Comparison of ENCODE assay signal across 22 cellular contexts in genomic region chr19:12884202-12884601, GRCh38. TPM values are rescaled to one million over a fixed set of nuclear protein-coding genes. Genes with fewer than 3 reads are reported as not detected.
DNase-seq lines count a peak whose midpoint lies in the region; ATAC-seq and FAIRE-seq lines count a peak whose summit lies in the region.
"Had no signal": no experiment of that assay in that cellular context is flagged by ENCODE, and none has a peak within 500 bp of the region (broad histone marks: within the 10 kb centered on the region; RNA-seq: fewer than 3 reads in every experiment).

No MANE protein-coding gene starts in this region.

- no CpG with 5 or more reads among the region's 3 CpGs for WGBS in trophoblast cell (ENCODE audit: extremely low coverage, insufficient coverage, insufficient read length)

- no peak overlapping the region for H2BK120ac ChIP-seq in trophoblast cell (ENCODE audit: insufficient read depth, low read length, poor library complexity)

- H3K9ac ChIP-seq in iPS-15b (ENCODE audit: low read depth, low read length), result peak overlapping the region; percentile 41
- H3K9ac ChIP-seq in trophoblast cell (ENCODE audit: low read length), result no peak overlapping the region

- no peak overlapping the region for H2BK12ac ChIP-seq in trophoblast cell (ENCODE audit: low read length)

- no peak for DNase-seq in activated naive CD4-positive, alpha-beta T cell treated with anti-CD3 and anti-CD28 coated beads for 36 hours
- no peak for DNase-seq in activated naive CD4-positive, alpha-beta T cell treated with Interleukin-2 at 50 U/mL for 16 hours
- DNase-seq in T-cell (no peak), RCC 7860 (ENCODE audit: low spot score) (no peak), trophoblast cell (no peak)
- DNase-seq in stimulated activated effector memory CD8-positive, alpha-beta T cell treated with anti-CD3 and anti-CD28 coated beads, Interleukin-12 subunit alpha, Interleukin-12 subunit beta, amount 100 ng/mL, for 72 hours (ENCODE audit: low spot score in 2 of 2), result no peak
- DNase-seq: activated B cell treated with CpG ODN at 0.5 μM for 24 hours; NCI-H1092 treated with DMSO at 0.1 percent for 48 hours; NCI-H2081 treated with DMSO at 0.1 percent for 48 hours; sigmoid colon; stimulated activated CD4-positive, alpha-beta T cell treated with anti-CD3 and anti-CD28 coated beads, Interleukin-2, amount 100 ng/mL, for 24 hours; T-helper 17 cell; uterus had no signal

- no peaks in the 10 kb centered on the region for H3K36me3 Mint-ChIP-seq in activated naive CD4-positive, alpha-beta T cell treated with anti-CD3 and anti-CD28 coated beads for 36 hours (ENCODE audit: low read depth)
- no peaks in the 10 kb centered on the region for H3K36me3 Mint-ChIP-seq in T-cell
- peaks cover 16% of the 10 kb centered on the region for H3K36me3 Mint-ChIP-seq in stimulated activated effector memory CD8-positive, alpha-beta T cell treated with anti-CD3 and anti-CD28 coated beads, Interleukin-12 subunit alpha, Interleukin-12 subunit beta, amount 100 ng/mL, for 72 hours
- H3K36me3 Mint-ChIP-seq: activated naive CD4-positive, alpha-beta T cell treated with anti-CD3 and anti-CD28 coated beads, Interleukin-2, amount 50 U/mL, for 24 hours had no signal

- intact Hi-C loops in activated naive CD4-positive, alpha-beta T cell treated with anti-CD3 and anti-CD28 coated beads for 36 hours (cut with micrococcal nuclease), result loop anchor here (5.0 kb wide), 1 partner anchor 213 kb away; no protein-coding TSS in a partner anchor

- no peak overlapping the region for H3K14ac ChIP-seq in trophoblast cell (ENCODE audit: low read length)

- no peak overlapping the region for H2AK5ac ChIP-seq in trophoblast cell (ENCODE audit: low read length)

- no peaks in the 10 kb centered on the region for H3K36me3 ChIP-seq in iPS-15b (ENCODE audit: control insufficient read depth, insufficient read depth, low read length)
- no peaks in the 10 kb centered on the region for H3K36me3 ChIP-seq in trophoblast cell (ENCODE audit: control insufficient read depth in 1 of 2, insufficient read depth in 2 of 2, low read length in 2 of 2)
- H3K36me3 ChIP-seq: breast epithelium, sigmoid colon, uterus had no signal

- H4K91ac ChIP-seq in trophoblast cell (ENCODE audit: low read depth, low read length), result no peak overlapping the region

- CTCF ChIA-PET in activated naive CD4-positive, alpha-beta T cell treated with anti-CD3 and anti-CD28 coated beads for 36 hours (lab: Charles Lee), result interaction anchor here (1.0 to 4.2 kb wide), 4 partner anchors 12 to 118 kb away, joined by 3 to 42 read pairs (median 4); no protein-coding TSS in a partner anchor
- CTCF ChIA-PET in T-cell (lab: Charles Lee), result interaction anchor here in 1 of 2 donors (1.2 to 1.6 kb wide), 2 partner anchors 30 to 82 kb away, joined by 4 to 19 read pairs; no protein-coding TSS in a partner anchor

- H3K27me3 Mint-ChIP-seq in activated naive CD4-positive, alpha-beta T cell treated with anti-CD3 and anti-CD28 coated beads for 36 hours (ENCODE audit: low read depth), result no peaks in the 10 kb centered on the region
- H3K27me3 Mint-ChIP-seq in T-cell, result peaks cover 0 to 2% of the 10 kb centered on the region in 2 donors
- H3K27me3 Mint-ChIP-seq: activated B cell treated with CpG ODN at 0.5 μM for 24 hours; activated naive CD4-positive, alpha-beta T cell treated with anti-CD3 and anti-CD28 coated beads, Interleukin-2, amount 50 U/mL, for 24 hours; T-helper 17 cell had no signal

- no peak overlapping the region for H3K18ac ChIP-seq in trophoblast cell (ENCODE audit: low read length)

- no peak overlapping the region for H3K4ac ChIP-seq in trophoblast cell (ENCODE audit: low read depth, low read length)

- no peak overlapping the region for H3K27ac Mint-ChIP-seq in activated naive CD4-positive, alpha-beta T cell treated with anti-CD3 and anti-CD28 coated beads for 36 hours
- H3K27ac Mint-ChIP-seq in T-cell, result no peak overlapping the region
- no peak overlapping the region for H3K27ac Mint-ChIP-seq in stimulated activated effector memory CD8-positive, alpha-beta T cell treated with anti-CD3 and anti-CD28 coated beads, Interleukin-12 subunit alpha, Interleukin-12 subunit beta, amount 100 ng/mL, for 72 hours
- H3K27ac Mint-ChIP-seq: activated naive CD4-positive, alpha-beta T cell treated with anti-CD3 and anti-CD28 coated beads, Interleukin-2, amount 50 U/mL, for 24 hours had no signal

- no peak for FAIRE-seq in RCC 7860 (lab: Jason Lieb, UNC)
- FAIRE-seq: frontal cortex had no signal

- H4K12ac ChIP-seq in trophoblast cell (ENCODE audit: low read depth, low read length), result no peak overlapping the region

- H4K8ac ChIP-seq in trophoblast cell (ENCODE audit: low read depth, low read length), result no peak overlapping the region

- H3K9me3 ChIP-seq in iPS-15b (ENCODE audit: control insufficient read depth, insufficient read depth, low read length) (no peaks in the 10 kb centered on the region), trophoblast cell (ENCODE audit: insufficient read depth, low read depth, low read length) (peaks cover 19% of the 10 kb centered on the region)
- H3K9me3 ChIP-seq: sigmoid colon had no signal

- H3K79me1 ChIP-seq in trophoblast cell (ENCODE audit: low read length), result peaks cover 4% of the 10 kb centered on the region

- peaks cover 28% of the 10 kb centered on the region for H3K4me1 Mint-ChIP-seq in activated naive CD4-positive, alpha-beta T cell treated with anti-CD3 and anti-CD28 coated beads for 36 hours (ENCODE audit: low read depth)
- peaks cover 31 to 37% (median 32%) of the 10 kb centered on the region in 3 donors for H3K4me1 Mint-ChIP-seq in T-cell
- H3K4me1 Mint-ChIP-seq in stimulated activated effector memory CD8-positive, alpha-beta T cell treated with anti-CD3 and anti-CD28 coated beads, Interleukin-12 subunit alpha, Interleukin-12 subunit beta, amount 100 ng/mL, for 72 hours, result peaks cover 43% of the 10 kb centered on the region

- no peak for ATAC-seq in T-cell (replicated peaks in 1 of 4)
- ATAC-seq in stimulated activated effector memory CD8-positive, alpha-beta T cell treated with anti-CD3 and anti-CD28 coated beads, Interleukin-12 subunit alpha, Interleukin-12 subunit beta, amount 100 ng/mL, for 72 hours, result no peak
- no peak for ATAC-seq in GM18511 (IDR thresholded peaks at IDR 0.05; ENCODE audit: unreplicated experiment)

- no peak overlapping the region for H2AFZ ChIP-seq in trophoblast cell (ENCODE audit: insufficient read depth, low read length, poor library complexity)

- H3K27ac ChIP-seq in trophoblast cell (ENCODE audit: low read depth, low read length), result no peak overlapping the region
- H3K27ac ChIP-seq: sigmoid colon, uterus had no signal

- peak overlapping the region; percentile 74 for H3K4me3 ChIP-seq in iPS-15b (ENCODE audit: low read depth, low read length)
- no peak overlapping the region for H3K4me3 ChIP-seq in trophoblast cell (ENCODE audit: low read depth, low read length)
- H3K4me3 ChIP-seq: uterus had no signal

- peaks cover 7% of the 10 kb centered on the region for H3K9me3 Mint-ChIP-seq in activated naive CD4-positive, alpha-beta T cell treated with anti-CD3 and anti-CD28 coated beads for 36 hours
- no peaks in the 10 kb centered on the region for H3K9me3 Mint-ChIP-seq in T-cell
- H3K9me3 Mint-ChIP-seq in stimulated activated effector memory CD8-positive, alpha-beta T cell treated with anti-CD3 and anti-CD28 coated beads, Interleukin-12 subunit alpha, Interleukin-12 subunit beta, amount 100 ng/mL, for 72 hours, result no peaks in the 10 kb centered on the region
- H3K9me3 Mint-ChIP-seq: activated naive CD4-positive, alpha-beta T cell treated with anti-CD3 and anti-CD28 coated beads, Interleukin-2, amount 50 U/mL, for 24 hours had no signal

- H2BK5ac ChIP-seq in trophoblast cell (ENCODE audit: low read depth, low read length, poor library complexity), result no peak overlapping the region

- peaks cover 6% of the 10 kb centered on the region for H3K4me1 ChIP-seq in iPS-15b (ENCODE audit: control insufficient read depth, insufficient read depth, low read length)
- H3K4me1 ChIP-seq in trophoblast cell (ENCODE audit: control insufficient read depth in 1 of 2, insufficient read depth in 2 of 2, low read length in 2 of 2), result peaks cover 7 to 11% of the 10 kb centered on the region in 2 experiments
- H3K4me1 ChIP-seq: breast epithelium had no signal

- no peak overlapping the region for H3K23ac ChIP-seq in trophoblast cell (ENCODE audit: low read length)

- H3K4me3 Mint-ChIP-seq in activated naive CD4-positive, alpha-beta T cell treated with anti-CD3 and anti-CD28 coated beads for 36 hours, result peak overlapping the region; percentile 86
- peak overlapping the region in 2 of 3 donors; percentile 17 to 80 for H3K4me3 Mint-ChIP-seq in T-cell
- peak overlapping the region; percentile 91 for H3K4me3 Mint-ChIP-seq in stimulated activated effector memory CD8-positive, alpha-beta T cell treated with anti-CD3 and anti-CD28 coated beads, Interleukin-12 subunit alpha, Interleukin-12 subunit beta, amount 100 ng/mL, for 72 hours

- H3K27me3 ChIP-seq in iPS-15b (ENCODE audit: control insufficient read depth, insufficient read depth, low read length) (peaks cover 34% of the 10 kb centered on the region), trophoblast cell (ENCODE audit: insufficient read depth, low read length) (peaks cover 10% of the 10 kb centered on the region)

- no peak overlapping the region for H3K4me2 ChIP-seq in trophoblast cell (ENCODE audit: low read length)

- POLR2A ChIA-PET in T-cell (lab: Charles Lee), result no interaction called here

- peaks cover 5% of the 10 kb centered on the region for H3K79me2 ChIP-seq in trophoblast cell (ENCODE audit: control insufficient read depth, insufficient read depth, low read length, poor library complexity)

RNA-seq across cellular contexts. Expression of gene KLF1, which starts 2.8 kb away (rescaled TPM):
- total RNA-seq in activated naive CD4-positive, alpha-beta T cell treated with anti-CD3 and anti-CD28 coated beads for 36 hours, result under 1 TPM; 0.17 to 0.21 TPM
- under 1 TPM in 3 of 5 donors, not detected in 2; 0.36 to 0.67 (median 0.38) TPM for total RNA-seq in T-cell
- polyA plus RNA-seq in trophoblast cell (2013), result 0.04 TPM in 1 of 2 replicates, not detected in the other
- total RNA-seq: activated B cell treated with CpG ODN at 0.5 μM for 24 hours, breast epithelium, epithelial cell of proximal tubule, mononuclear cell, osteocyte, sigmoid colon, subcutaneous adipose tissue, T-helper 17 cell had no signal

RNA-seq across cellular contexts. Expression of gene DNASE2, which starts 3.0 kb away (rescaled TPM):
- total RNA-seq in activated naive CD4-positive, alpha-beta T cell treated with anti-CD3 and anti-CD28 coated beads for 36 hours, result 10 to 100 TPM; 30.9 to 31.6 TPM
- 10 to 100 TPM; 13.4 to 32.1 (median 26.5) TPM for total RNA-seq in T-cell
- 32.9 and 33.5 TPM in 2 replicates for polyA plus RNA-seq in trophoblast cell (2013)

RNA-seq across cellular contexts. Expression of gene GCDH, which starts 6.8 kb away (rescaled TPM):
- total RNA-seq in activated naive CD4-positive, alpha-beta T cell treated with anti-CD3 and anti-CD28 coated beads for 36 hours, result 10 to 100 TPM; 36.3 to 38.3 TPM
- total RNA-seq in T-cell, result 10 to 100 TPM; 39.8 to 68.7 (median 60.0) TPM
- 11.2 and 11.7 TPM in 2 replicates for polyA plus RNA-seq in trophoblast cell (2013)

RNA-seq across cellular contexts. Expression of gene SYCE2, which starts 34.9 kb away (rescaled TPM):
- total RNA-seq in activated naive CD4-positive, alpha-beta T cell treated with anti-CD3 and anti-CD28 coated beads for 36 hours, result 1 to 10 TPM; 3.4 to 5.4 TPM
- 1 to 10 TPM in 2 of 5 donors, not detected in 3; 2.5 to 2.8 TPM for total RNA-seq in T-cell
- polyA plus RNA-seq in trophoblast cell (2013), result 0.58 and 0.97 TPM in 2 replicates
- total RNA-seq: activated B cell treated with CpG ODN at 0.5 μM for 24 hours, osteocyte, sigmoid colon, subcutaneous adipose tissue had no signal

RNA-seq across cellular contexts. Expression of gene MAST1, which starts 45.9 kb away (rescaled TPM):
- total RNA-seq in activated naive CD4-positive, alpha-beta T cell treated with anti-CD3 and anti-CD28 coated beads for 36 hours, result 1 to 10 TPM; 1.2 to 1.5 TPM
- total RNA-seq in T-cell, result under 1 TPM; 0.29 to 0.75 (median 0.43) TPM
- polyA plus RNA-seq in trophoblast cell (2013), result 1.8 and 2.4 TPM in 2 replicates
